9 cellular contexts compared by ENCODE assay signal in the genomic region with DNA sequence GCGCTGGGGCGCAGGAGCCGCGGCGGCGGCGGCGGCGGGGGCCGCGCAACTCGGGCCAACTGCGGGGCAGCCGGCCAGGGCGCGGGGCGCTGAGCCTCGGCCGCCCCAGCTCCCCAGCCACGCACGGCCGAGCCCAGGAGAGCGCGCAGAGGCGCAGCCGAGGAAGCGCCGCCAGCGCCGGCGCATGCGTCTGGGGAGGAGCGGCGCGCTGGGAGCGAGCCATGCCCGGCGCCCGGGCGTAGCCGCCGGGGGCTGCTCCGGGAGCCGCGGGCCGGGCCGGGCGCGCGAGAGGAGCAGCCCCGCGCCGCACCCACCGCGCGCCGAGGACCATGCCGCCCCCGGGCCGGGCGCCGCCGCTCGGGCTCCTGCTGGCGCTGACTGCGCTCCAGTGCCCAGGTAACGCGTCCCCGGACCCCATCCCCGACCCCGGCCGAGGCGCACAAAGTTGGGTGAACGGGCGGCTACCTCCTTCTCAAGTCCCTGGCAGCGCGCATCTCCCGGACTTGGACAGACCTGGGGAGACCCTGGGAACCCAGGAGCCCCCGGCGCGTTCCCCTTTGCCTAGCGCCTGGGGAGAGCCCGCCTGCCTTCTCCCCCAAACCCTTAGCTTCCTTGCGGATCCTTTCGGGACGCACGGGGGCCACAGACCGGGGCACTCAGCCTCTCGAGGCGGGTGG. TPM values are rescaled to one million over a fixed set of nuclear protein-coding genes. Genes with fewer than 3 reads are reported as not detected.
A peak's percentile ranks its signal among the peaks of the same experiment; 100 is the strongest.
DNase-seq lines count a peak whose midpoint lies in the region; ATAC-seq, FAIRE-seq and TF ChIP-seq lines count a peak whose summit lies in the region.
"Had no signal": no experiment of that assay in that cellular context is flagged by ENCODE, and none has a peak within 500 bp of the region (broad histone marks: within the 10 kb centered on the region; RNA-seq: fewer than 3 reads in every experiment).

No MANE protein-coding gene starts in this region.

- H3K4me2 ChIP-seq in A549: peak overlapping the region; percentile 97

- H3K36me3 ChIP-seq in RWPE2 (ENCODE audit: low read depth) (no peaks in the 10 kb centered on the region), aorta (ENCODE audit: control insufficient read depth in 1 of 2, insufficient read depth in 2 of 2, low read length in 1 of 2) (no peaks in the 10 kb centered on the region)

- ATAC-seq in A549: peak in 1 of 2 experiments; percentile 31; a peak in 3 of 6 replicates
- peak; percentile 32 for ATAC-seq in GM19455 (IDR thresholded peaks at IDR 0.05; ENCODE audit: unreplicated experiment)
- ATAC-seq in RWPE2 (ENCODE audit: low read depth): peak; percentile 26
- no peak for ATAC-seq in aorta (ENCODE audit: low FRiP score)
- ATAC-seq in GM18907 (IDR thresholded peaks at IDR 0.05; ENCODE audit: unreplicated experiment): no peak

- H3K27ac ChIP-seq in A549: peak overlapping the region in 1 of 2 experiments; percentile 68; a peak in 4 of 6 replicates
- H3K27ac ChIP-seq in RWPE2 (ENCODE audit: poor library complexity, severe bottlenecking): no peak overlapping the region
- H3K27ac ChIP-seq in aorta (ENCODE audit: low read depth in 1 of 2, low read length in 2 of 2): no peak overlapping the region

- no peaks in the 10 kb centered on the region for H3K9me3 ChIP-seq in A549
- H3K9me3 ChIP-seq in RWPE2 (ENCODE audit: severe bottlenecking): no peaks in the 10 kb centered on the region
- no peaks in the 10 kb centered on the region for H3K9me3 ChIP-seq in aorta (ENCODE audit: control insufficient read depth, low read length)

- intact Hi-C loops in aorta (cut with DNase I): loop anchor here in 1 of 2 donors (10.0 kb wide), 1 partner anchor 1558 kb away; no protein-coding TSS in a partner anchor

- TF ChIP-seq RAD21 in A549 (conservative IDR thresholded peaks at IDR 0.05 in 1 of 2, IDR thresholded peaks at IDR 0.05 in 1 of 2): no peak

- no peak for FAIRE-seq in A549 (lab: Jason Lieb, UNC)
- FAIRE-seq: GM18507 had no signal

- TF ChIP-seq POLR2A in A549 (IDR thresholded peaks at IDR 0.05; ENCODE audit: low read length): no peak

- WGBS in A549 (ENCODE audit: missing lambda C conversion rate): 23% methylated on average over 6 of the region's 90 CpGs
- 1% methylated on average over 61 to 90 of the region's 90 CpGs for WGBS in aorta, 2 donors

- no peak for DNase-seq in A549 (ENCODE audit: low read depth in 1 of 2, low spot score in 1 of 2)
- DNase-seq in RWPE2 (ENCODE audit: low spot score): no peak
- DNase-seq in iris pigment epithelial cell (ENCODE audit: low read depth): peak; percentile 41
- peak in 1 of 2 donors; percentile 77 for DNase-seq in aorta
- no peak for DNase-seq in activated CD4-positive, alpha-beta T cell treated with anti-CD3 and anti-CD28 coated beads for 48 hours
- no peak for DNase-seq in putamen (ENCODE audit: low spot score)

- no peak for TF ChIP-seq EP300 in A549 (IDR thresholded peaks at IDR 0.05)

- H3K4me3 ChIP-seq in A549: peak overlapping the region; percentile 47
- H3K4me3 ChIP-seq in RWPE2 (ENCODE audit: severe bottlenecking): peak overlapping the region; percentile 44
- H3K4me3 ChIP-seq in aorta (ENCODE audit: low read length in 2 of 2): peak overlapping the region; percentile 53 to 66

- H3K27me3 ChIP-seq in RWPE2 (ENCODE audit: insufficient read depth, poor library complexity, severe bottlenecking) (peaks cover 40% of the 10 kb centered on the region), aorta (ENCODE audit: control insufficient read depth in 1 of 2, insufficient read depth in 2 of 2, low read length in 1 of 2) (no peaks in the 10 kb centered on the region)

- no peak for TF ChIP-seq CTCF in A549 (IDR thresholded peaks at IDR 0.05)
- TF ChIP-seq CTCF in RWPE2 (IDR thresholded peaks at IDR 0.05; ENCODE audit: poor library complexity, severe bottlenecking): no peak

- CTCF ChIA-PET in A549 (lab: Yijun Ruan, JAX): interaction anchor here (1.0 to 2.8 kb wide), 4 partner anchors 12 to 132 kb away, joined by 3 to 7 read pairs (median 6); no protein-coding TSS in a partner anchor

- POLR2A ChIA-PET in A549 (lab: Yijun Ruan, JAX): interaction anchor here (0.6 kb wide), 1 partner anchor 500 kb away, joined by 3 read pairs; no protein-coding TSS in a partner anchor

- H3K4me1 ChIP-seq in A549 (peaks cover 28% of the 10 kb centered on the region), RWPE2 (ENCODE audit: insufficient read depth, poor library complexity, severe bottlenecking) (no peaks in the 10 kb centered on the region), aorta (ENCODE audit: control insufficient read depth in 1 of 2, insufficient read depth in 2 of 2, low read length in 2 of 2) (no peaks in the 10 kb centered on the region)

TF ChIP-seq in A549, 52 proteins besides CTCF, POLR2A, EP300 and RAD21:
- no peak for TF ChIP-seq MYC (IDR thresholded peaks at IDR 0.05; ENCODE audit: borderline replicate concordance, low read length)
- no peak for TF ChIP-seq TFCP2L1 (CRISPR knock-in tag; IDR thresholded peaks at IDR 0.05)
- TF ChIP-seq CHD2 (IDR thresholded peaks at IDR 0.05; ENCODE audit: low read length, partially characterized antibody): no peak
- no peak for TF ChIP-seq HEYL (CRISPR knock-in tag; IDR thresholded peaks at IDR 0.05)
- no peak for TF ChIP-seq GATA3 (IDR thresholded peaks at IDR 0.05; ENCODE audit: borderline replicate concordance)
- TF ChIP-seq, protein P1, sequence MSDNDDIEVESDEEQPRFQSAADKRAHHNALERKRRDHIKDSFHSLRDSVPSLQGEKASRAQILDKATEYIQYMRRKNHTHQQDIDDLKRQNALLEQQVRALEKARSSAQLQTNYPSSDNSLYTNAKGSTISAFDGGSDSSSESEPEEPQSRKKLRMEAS (IDR thresholded peaks at IDR 0.05): no peak
- no peak for TF ChIP-seq RARB (CRISPR knock-in tag; IDR thresholded peaks at IDR 0.05)
- no peak for TF ChIP-seq ESRRA (IDR thresholded peaks at IDR 0.05; ENCODE audit: borderline replicate concordance, low read length)
- no peak for TF ChIP-seq ZC3H11A (IDR thresholded peaks at IDR 0.05)
- TF ChIP-seq BCL3 (IDR thresholded peaks at IDR 0.05): no peak
- no peak for TF ChIP-seq RFX5 (IDR thresholded peaks at IDR 0.05)
- TF ChIP-seq HMGXB4 (CRISPR knock-in tag; IDR thresholded peaks at IDR 0.05; ENCODE audit: borderline replicate concordance): no peak

RNA-seq across cellular contexts. Expression of gene TMEM132B, which starts 0.4 kb away (rescaled TPM):
- 0.03 and 0.29 TPM in 2 replicates for polyA plus RNA-seq in A549 (2011; rRNA removed)
- polyA plus RNA-seq in A549 (2012; cell fraction: cytosol; rRNA removed): under 0.01 and 0.01 TPM in 2 replicates
- 0.02 and 0.04 TPM in 2 replicates for polyA plus RNA-seq in A549 (2012; cell fraction: nucleus; rRNA removed)
- 0.01 to 0.04 TPM (median 0.04 TPM) in 3 replicates for polyA plus RNA-seq in A549 (2017; fragmentation: RNase III; extraction: RNeasy Plus Mini Kit Qiagen cat#74134 plus additional on column Dnase treatment)
- polyA minus RNA-seq in A549 (2011; rRNA and poly(A)+ RNA removed): 0.12 TPM in 1 of 2 replicates, not detected in the other
- total RNA-seq in aorta: 1 to 10 TPM; 2.9 to 3.9 TPM
- polyA plus RNA-seq in aorta: under 1 TPM; 0.13 to 0.63 TPM

Comparison
In these comparisons a context has a peak if more than half of its experiments do, and no peak if none do; other contexts are left out.
1. ATAC-seq: peak in GM19455 (single experiment) and RWPE2 (single experiment); none in aorta (single experiment) and GM18907 (single experiment).
2. Peak in every context shown above with its lines, with median percentiles within 50 percentile points of each other: H3K4me3 ChIP-seq.